8 cellular contexts compared by ENCODE assay signal in genomic region chr20:5691918-5692618, GRCh38. TPM values are rescaled to one million over a fixed set of nuclear protein-coding genes. Genes with fewer than 3 reads are reported as not detected.
DNase-seq lines count a peak whose midpoint lies in the region; ATAC-seq and TF ChIP-seq lines count a peak whose summit lies in the region.

No MANE protein-coding gene starts in this region.

- no peak overlapping the region for H3K9ac ChIP-seq in smooth muscle cell (ENCODE audit: low read depth)

- TF ChIP-seq CTCF in Peyer's patch (IDR thresholded peaks at IDR 0.05) (no peak), smooth muscle cell (IDR thresholded peaks at IDR 0.05; ENCODE audit: borderline replicate concordance, insufficient read depth, poor library complexity, severe bottlenecking) (no peak)

- no peaks in the 10 kb centered on the region for H3K9me3 ChIP-seq in Peyer's patch
- no peaks in the 10 kb centered on the region for H3K9me3 ChIP-seq in smooth muscle cell (replicated peaks; ENCODE audit: low read depth)

- H3F3A ChIP-seq in smooth muscle cell (ENCODE audit: low read depth): no peaks in the 10 kb centered on the region

- peaks cover 0 to 6% (median 0%) of the 10 kb centered on the region in 4 donors for H3K4me1 ChIP-seq in Peyer's patch
- no peaks in the 10 kb centered on the region for H3K4me1 ChIP-seq in smooth muscle cell (ENCODE audit: low read depth)

- H4K20me1 ChIP-seq in smooth muscle cell (ENCODE audit: low read depth): no peaks in the 10 kb centered on the region

- 95% methylated on average over 9 of the region's 9 CpGs for WGBS in smooth muscle cell (ENCODE audit: low lambda C conversion rate)

- H2AFZ ChIP-seq in smooth muscle cell (ENCODE audit: low read depth): no peak overlapping the region

- H3K27ac ChIP-seq in Peyer's patch (no peak overlapping the region), smooth muscle cell (ENCODE audit: low read depth) (no peak overlapping the region)

- H3K27me3 ChIP-seq in Peyer's patch (no peaks in the 10 kb centered on the region), smooth muscle cell (ENCODE audit: low read depth) (no peaks in the 10 kb centered on the region)

- no peak overlapping the region for H3K4me2 ChIP-seq in smooth muscle cell

- DNase-seq in Peyer's patch: peak in 2 of 3 donors; percentile 83 to 86
- DNase-seq in SK-N-DZ (ENCODE audit: low spot score): no peak
- DNase-seq in smooth muscle cell (lab: John Stamatoyannopoulos, UW; ENCODE audit: unreplicated experiment): no peak
- DNase-seq in T-helper 9 cell: no peak
- no peak for DNase-seq in NCI-H2227 treated with DMSO at 0.1 percent for 48 hours (lab: John Stamatoyannopoulos, UW)

- H3K36me3 ChIP-seq in Peyer's patch: no peaks in the 10 kb centered on the region
- H3K36me3 ChIP-seq in smooth muscle cell (ENCODE audit: low read depth): no peaks in the 10 kb centered on the region

- no peaks in the 10 kb centered on the region for H3K79me2 ChIP-seq in smooth muscle cell (ENCODE audit: low read depth)

- H3K4me3 ChIP-seq in Peyer's patch: no peak overlapping the region
- no peak overlapping the region for H3K4me3 ChIP-seq in smooth muscle cell

- TF ChIP-seq POLR2A in Peyer's patch (IDR thresholded peaks at IDR 0.05): no peak

- ATAC-seq in GM18499 (IDR thresholded peaks at IDR 0.05; ENCODE audit: insufficient read depth, unreplicated experiment) (peak; percentile 90), GM21526 (IDR thresholded peaks at IDR 0.05; ENCODE audit: low FRiP score, unreplicated experiment) (peak; percentile 98), HG03460 (IDR thresholded peaks at IDR 0.05; ENCODE audit: unreplicated experiment) (peak; percentile 97)

RNA-seq across cellular contexts. Expression of gene SHLD1, which starts 58.1 kb away (rescaled TPM):
- total RNA-seq in Peyer's patch: 10 to 100 TPM in 3 of 4 donors, 1 to 10 TPM in 1; 8.4 to 15.5 (median 12.3) TPM
- 7.1 and 7.9 TPM in 2 replicates for polyA plus RNA-seq in SK-N-DZ (2014; cell fraction: cytosol; rRNA removed)
- 3.5 and 3.6 TPM in 2 replicates for polyA plus RNA-seq in SK-N-DZ (2014; cell fraction: nucleus; rRNA removed)
- 3.3 and 3.9 TPM in 2 replicates for total RNA-seq in smooth muscle cell
- polyA plus RNA-seq in smooth muscle cell: 3.7 TPM in 2 replicates

Comparison
In these comparisons a context has a peak if more than half of its experiments do, and no peak if none do; other contexts are left out.
1. DNase-seq: peak in Peyer's patch (2 of 3); none in SK-N-DZ (single experiment), smooth muscle cell (single experiment), T-helper 9 cell (single experiment) and NCI-H2227 treated with DMSO at 0.1 percent for 48 hours (single experiment).
2. Peak in every context shown above with its lines, with median percentiles within 50 percentile points of each other: ATAC-seq.